ENCODE assay signal across 15 cellular contexts in genomic region chr5:168552146-168552545, GRCh38. TPM values are rescaled to one million over a fixed set of nuclear protein-coding genes. Genes with fewer than 3 reads are reported as not detected.
DNase-seq lines count a peak whose midpoint lies in the region; ATAC-seq, FAIRE-seq and TF ChIP-seq lines count a peak whose summit lies in the region.
"Had no signal": no experiment of that assay in that cellular context is flagged by ENCODE, and none has a peak within 500 bp of the region (broad histone marks: within the 10 kb centered on the region; RNA-seq: fewer than 3 reads in every experiment).

No MANE protein-coding gene starts in this region.

- H3K36me3 ChIP-seq in psoas muscle (ENCODE audit: insufficient read depth in 1 of 2, low read depth in 1 of 2), result peaks cover 8 to 32% of the 10 kb centered on the region in 2 donors

- no peak overlapping the region for H3K4me3 Mint-ChIP-seq in activated CD8-positive, alpha-beta T cell treated with anti-CD3 and anti-CD28 coated beads, Interleukin-2, amount 10 ng/mL, durations not matched to agents 7 days and 5 days
- H3K4me3 Mint-ChIP-seq in activated T-cell treated with anti-CD3 and anti-CD28 coated beads, Interleukin-2, amount 50 U/mL, for 4 hours, result no peak overlapping the region
- H3K4me3 Mint-ChIP-seq: neural progenitor cell had no signal

- no peaks in the 10 kb centered on the region for H3K27me3 Mint-ChIP-seq in activated CD8-positive, alpha-beta T cell treated with anti-CD3 and anti-CD28 coated beads, Interleukin-2, amount 10 ng/mL, durations not matched to agents 7 days and 5 days (ENCODE audit: low read depth)
- no peaks in the 10 kb centered on the region for H3K27me3 Mint-ChIP-seq in activated T-cell treated with anti-CD3 and anti-CD28 coated beads, Interleukin-2, amount 50 U/mL, for 4 hours (ENCODE audit: low read depth)

- peaks cover 12% of the 10 kb centered on the region for H3K4me1 ChIP-seq in psoas muscle
- H3K4me1 ChIP-seq: body of pancreas, neural progenitor cell had no signal

- FAIRE-seq in RCC 7860 (lab: Jason Lieb, UNC), result peak; percentile 56
- FAIRE-seq: GM12891, kidney had no signal

- WGBS in psoas muscle, 3 donors, result 17 to 41% (median 20%) methylated on average over 1 of the region's 1 CpG

- H3K36me3 Mint-ChIP-seq in activated CD8-positive, alpha-beta T cell treated with anti-CD3 and anti-CD28 coated beads, Interleukin-2, amount 10 ng/mL, durations not matched to agents 7 days and 5 days (ENCODE audit: low read depth), result peaks cover 64% of the 10 kb centered on the region
- H3K36me3 Mint-ChIP-seq in activated T-cell treated with anti-CD3 and anti-CD28 coated beads, Interleukin-2, amount 50 U/mL, for 4 hours (ENCODE audit: insufficient read depth), result peaks cover 49% of the 10 kb centered on the region

- no peaks in the 10 kb centered on the region for H3K27me3 ChIP-seq in psoas muscle (ENCODE audit: insufficient read depth in 3 of 3, low read length in 2 of 3)
- H3K27me3 ChIP-seq: body of pancreas, neural progenitor cell had no signal

- DNase-seq in EH (ENCODE audit: low read depth) (peak; percentile 85), RCC 7860 (ENCODE audit: low spot score) (no peak), fibroblast of gingiva (ENCODE audit: low read depth) (peak; percentile 93), psoas muscle (no peak)
- no peak for DNase-seq in activated CD8-positive, alpha-beta T cell treated with anti-CD3 and anti-CD28 coated beads, Interleukin-2, amount 10 ng/mL, durations not matched to agents 7 days and 5 days
- no peak for DNase-seq in activated T-cell treated with anti-CD3 and anti-CD28 coated beads, Interleukin-2, amount 50 U/mL, for 4 hours
- DNase-seq: activated T-cell treated with anti-CD3 and anti-CD28 coated beads, Interleukin-2, amount 50 U/mL, for 1 hour; body of pancreas; erythroblast; kidney; NCI-H524 had no signal

- CTCF ChIA-PET in activated CD8-positive, alpha-beta T cell treated with anti-CD3 and anti-CD28 coated beads, Interleukin-2, amount 10 ng/mL, durations not matched to agents 7 days and 5 days (lab: Charles Lee), result no interaction called here

- peak; percentile 74 to 91 (median 82) for ATAC-seq in psoas muscle
- ATAC-seq in activated CD8-positive, alpha-beta T cell treated with anti-CD3 and anti-CD28 coated beads, Interleukin-2, amount 10 ng/mL, durations not matched to agents 7 days and 5 days, result no peak
- ATAC-seq in HG02840 (IDR thresholded peaks at IDR 0.05; ENCODE audit: low FRiP score, unreplicated experiment), result no peak
- no peak for ATAC-seq in GM19324 (IDR thresholded peaks at IDR 0.05; ENCODE audit: low FRiP score, unreplicated experiment)
- no peak for ATAC-seq in activated T-cell treated with anti-CD3 and anti-CD28 coated beads, Interleukin-2, amount 50 U/mL, for 4 hours
- ATAC-seq: body of pancreas had no signal

- no peak overlapping the region for H3K27ac Mint-ChIP-seq in activated CD8-positive, alpha-beta T cell treated with anti-CD3 and anti-CD28 coated beads, Interleukin-2, amount 10 ng/mL, durations not matched to agents 7 days and 5 days
- H3K27ac Mint-ChIP-seq: neural progenitor cell had no signal

- peak overlapping the region; percentile 53 for H3K27ac ChIP-seq in psoas muscle
- H3K27ac ChIP-seq: body of pancreas, neural progenitor cell had no signal

- POLR2A ChIA-PET in activated CD8-positive, alpha-beta T cell treated with anti-CD3 and anti-CD28 coated beads, Interleukin-2, amount 10 ng/mL, durations not matched to agents 7 days and 5 days (lab: Charles Lee), result no interaction called here

- intact Hi-C loops in psoas muscle (cut with DNase I), result no loop called here

- H3K9me3 ChIP-seq in psoas muscle, result no peaks in the 10 kb centered on the region
- H3K9me3 ChIP-seq: body of pancreas had no signal

- TF ChIP-seq CTCF in psoas muscle (IDR thresholded peaks at IDR 0.05), result no peak

- H3K9me3 Mint-ChIP-seq in activated CD8-positive, alpha-beta T cell treated with anti-CD3 and anti-CD28 coated beads, Interleukin-2, amount 10 ng/mL, durations not matched to agents 7 days and 5 days (ENCODE audit: insufficient read depth), result no peaks in the 10 kb centered on the region
- peaks cover 4% of the 10 kb centered on the region for H3K9me3 Mint-ChIP-seq in activated T-cell treated with anti-CD3 and anti-CD28 coated beads, Interleukin-2, amount 50 U/mL, for 4 hours
- H3K9me3 Mint-ChIP-seq: neural progenitor cell had no signal

- no peak overlapping the region for H3K4me3 ChIP-seq in psoas muscle
- H3K4me3 ChIP-seq: body of pancreas, neural progenitor cell had no signal

- H3K4me1 Mint-ChIP-seq in activated CD8-positive, alpha-beta T cell treated with anti-CD3 and anti-CD28 coated beads, Interleukin-2, amount 10 ng/mL, durations not matched to agents 7 days and 5 days (ENCODE audit: low read depth), result no peaks in the 10 kb centered on the region
- H3K4me1 Mint-ChIP-seq in activated T-cell treated with anti-CD3 and anti-CD28 coated beads, Interleukin-2, amount 50 U/mL, for 4 hours (ENCODE audit: low read depth), result no peaks in the 10 kb centered on the region
- H3K4me1 Mint-ChIP-seq: neural progenitor cell had no signal

RNA-seq across cellular contexts. Expression of gene FBLL1, which starts 23.0 kb away (rescaled TPM):
- total RNA-seq in psoas muscle, result under 1 TPM in 1 of 4 donors, not detected in 3; 0.20 TPM
- under 1 TPM in 2 of 3 donors, not detected in 1; 0.05 to 0.21 TPM for polyA plus RNA-seq in psoas muscle
- under 1 TPM; 0.21 to 0.37 TPM for total RNA-seq in activated CD8-positive, alpha-beta T cell treated with anti-CD3 and anti-CD28 coated beads, Interleukin-2, amount 10 ng/mL, durations not matched to agents 7 days and 5 days
- under 1 TPM in 1 of 3 donors, not detected in 2; 0.15 TPM for total RNA-seq in activated T-cell treated with anti-CD3 and anti-CD28 coated beads, Interleukin-2, amount 50 U/mL, for 4 hours

RNA-seq across cellular contexts. Expression of gene PANK3, which starts 27.0 kb away (rescaled TPM):
- total RNA-seq in psoas muscle, result 10 to 100 TPM; 26.8 to 30.7 (median 29.6) TPM
- 10 to 100 TPM in 2 of 3 donors, 1 to 10 TPM in 1; 5.6 to 21.0 (median 15.5) TPM for polyA plus RNA-seq in psoas muscle
- 10 to 100 TPM; 57.4 to 73.0 TPM for total RNA-seq in activated CD8-positive, alpha-beta T cell treated with anti-CD3 and anti-CD28 coated beads, Interleukin-2, amount 10 ng/mL, durations not matched to agents 7 days and 5 days
- 10 to 100 TPM; 38.6 to 44.0 (median 41.6) TPM for total RNA-seq in activated T-cell treated with anti-CD3 and anti-CD28 coated beads, Interleukin-2, amount 50 U/mL, for 4 hours

Comparison
In these comparisons a context has a peak if more than half of its experiments do, and no peak if none do; other contexts are left out.
1. DNase-seq: peak in EH (single experiment) and fibroblast of gingiva (single experiment); none in RCC 7860 (single experiment), psoas muscle (0 of 2), activated CD8-positive, alpha-beta T cell treated with anti-CD3 and anti-CD28 coated beads, Interleukin-2, amount 10 ng/mL, durations not matched to agents 7 days and 5 days (single experiment) and activated T-cell treated with anti-CD3 and anti-CD28 coated beads, Interleukin-2, amount 50 U/mL, for 4 hours (single experiment).
2. ATAC-seq: peak in psoas muscle (4 of 4); none in activated CD8-positive, alpha-beta T cell treated with anti-CD3 and anti-CD28 coated beads, Interleukin-2, amount 10 ng/mL, durations not matched to agents 7 days and 5 days (single experiment), HG02840 (single experiment), GM19324 (single experiment) and activated T-cell treated with anti-CD3 and anti-CD28 coated beads, Interleukin-2, amount 50 U/mL, for 4 hours (0 of 2).